ENCODE assay signal across 1 cellular context in genomic region chr1:35869245-35869950, GRCh38.
TF ChIP-seq lines count a peak whose summit lies in the region.
"Not testable (repeated sequence)": the region's sequence is repeated elsewhere in the genome, so short reads cannot be mapped to it uniquely, and the experiment has no call there.

No MANE protein-coding gene starts in this region.

TF ChIP-seq in K562, 482 proteins besides CTCF, POLR2A, EP300 and RAD21 (continued from another document):
- TF ChIP-seq ZBTB40 (IDR thresholded peaks at IDR 0.05) (peak; percentile 73; the same call in 1 of the 2 replicates), TFAP4 (CRISPR knock-in tag; IDR thresholded peaks at IDR 0.05; ENCODE audit: borderline replicate concordance) (peak; percentile 56; the same call in 1 of the 2 replicates), BCOR (IDR thresholded peaks at IDR 0.05) (0 out of 2 replicates have a peak, but pooled peaks have one; percentile 51), PML (IDR thresholded peaks at IDR 0.05; ENCODE audit: low read length) (peak; percentile 3), ATF3 (IDR thresholded peaks at IDR 0.05) (peak; percentile 34; the same call in 1 of the 2 replicates), CXXC5 (CRISPR knock-in tag; IDR thresholded peaks at IDR 0.05) (peak; percentile 76), HDAC2 (IDR thresholded peaks at IDR 0.05) (0 out of 2 replicates have a peak, but pooled peaks have one; percentile 26), FOS (IDR thresholded peaks at IDR 0.05; ENCODE audit: extremely low read depth, insufficient read length) (peak; percentile 9), USF2 (CRISPR knock-in tag; IDR thresholded peaks at IDR 0.05) (peak; percentile 58), ETV1 (tag; conservative IDR thresholded peaks at IDR 0.05; ENCODE audit: low read depth) (peak; percentile 74), SIN3A (IDR thresholded peaks at IDR 0.05; ENCODE audit: borderline replicate concordance in 2 of 2, control insufficient read depth in 1 of 2, low read depth in 2 of 2, low read length in 2 of 2) (peak; percentile 10 to 57; a peak in 2 of 4 replicates), NFYB (IDR thresholded peaks at IDR 0.05; ENCODE audit: extremely low read depth, insufficient read length) (peak; percentile 43), ZBTB33 (CRISPR knock-in tag; IDR thresholded peaks at IDR 0.05) (peak; percentile 69; the same call in 1 of the 2 replicates), LEF1 (IDR thresholded peaks at IDR 0.05) (peak; percentile 22; the same call in 1 of the 2 replicates), TAF1 (IDR thresholded peaks at IDR 0.05; ENCODE audit: control insufficient read depth, extremely low read depth, insufficient read depth, low read length, severe bottlenecking) (peak; percentile 55)
- TF ChIP-seq ZBTB40 (CRISPR knock-in tag; IDR thresholded peaks at IDR 0.05); ATF3 (CRISPR knock-in tag; conservative IDR thresholded peaks at IDR 0.05): not testable (repeated sequence)
